ENCODE assay signal across 28 cellular contexts in the genomic region with DNA sequence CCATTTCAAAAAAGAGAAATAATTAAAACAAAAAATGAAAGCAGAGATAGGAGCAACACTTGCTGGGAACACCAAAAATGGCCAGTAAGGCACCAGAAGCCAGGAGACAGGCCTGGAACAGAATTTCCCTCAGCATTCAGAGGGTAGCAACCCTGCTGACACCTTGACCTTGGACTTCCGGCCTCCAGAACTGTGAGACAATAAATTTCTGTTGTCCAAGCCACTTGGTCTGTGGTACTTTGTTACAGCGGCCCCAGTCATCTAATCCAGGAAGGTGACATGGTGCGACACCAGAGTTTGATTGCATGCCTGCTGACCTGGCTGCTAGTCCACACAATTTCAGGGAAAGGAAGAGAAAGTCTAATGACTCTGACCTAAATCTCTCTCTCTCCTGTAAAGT.
"Had no signal": no experiment of that assay in that cellular context is flagged by ENCODE, and none has a peak within 500 bp of the region (broad histone marks: within the 10 kb centered on the region; RNA-seq: fewer than 3 reads in every experiment).

No MANE protein-coding gene starts in this region.

- H3K9me3 Mint-ChIP-seq: dendritic cell treated with granulocyte-macrophage colony-stimulating factor and Interleukin-4, amounts not matched to agents 40 ng/mL and 50 ng/mL, for 4 days; memory B cell; natural killer cell; neural crest cell; stimulated activated memory B cell treated with anti-CD40 and anti-IgM and Interleukin-4, amounts not matched to agents 10 μg/mL and 1 μg/mL and 100 μg/mL, for 72 hours; stimulated activated naive CD8-positive, alpha-beta T cell treated with anti-CD3 and anti-CD28 coated beads, Interleukin-15, Interleukin-2, amounts not matched to agents 100 ng/mL and 50 ng/mL, for 24 hours had no signal

- H3K27ac Mint-ChIP-seq: dendritic cell treated with granulocyte-macrophage colony-stimulating factor and Interleukin-4, amounts not matched to agents 40 ng/mL and 50 ng/mL, for 4 days; memory B cell; natural killer cell; stimulated activated memory B cell treated with anti-CD40 and anti-IgM and Interleukin-4, amounts not matched to agents 10 μg/mL and 1 μg/mL and 100 μg/mL, for 72 hours; stimulated activated naive CD8-positive, alpha-beta T cell treated with anti-CD3 and anti-CD28 coated beads, Interleukin-15, Interleukin-2, amounts not matched to agents 100 ng/mL and 50 ng/mL, for 24 hours had no signal

- H3K4me2 ChIP-seq: hepatocyte had no signal

- H3K9ac ChIP-seq: parathyroid adenoma had no signal

- H3K27me3 ChIP-seq: colonic mucosa, esophagus muscularis mucosa, foreskin keratinocyte, gastroesophageal sphincter, heart left ventricle, hepatocyte, right atrium auricular region, sigmoid colon, suprapubic skin, transverse colon, upper lobe of right lung, uterus had no signal

- H3K9me3 ChIP-seq: colonic mucosa, esophagus muscularis mucosa, gastroesophageal sphincter, heart left ventricle, left ventricle myocardium inferior, lower lobe of right lung, prostate gland, right atrium auricular region, sigmoid colon, suprapubic skin, transverse colon, upper lobe of right lung, uterus had no signal

- H3K4me3 Mint-ChIP-seq: dendritic cell treated with granulocyte-macrophage colony-stimulating factor and Interleukin-4, amounts not matched to agents 40 ng/mL and 50 ng/mL, for 4 days; memory B cell; natural killer cell; neural crest cell; stimulated activated memory B cell treated with anti-CD40 and anti-IgM and Interleukin-4, amounts not matched to agents 10 μg/mL and 1 μg/mL and 100 μg/mL, for 72 hours; stimulated activated naive CD8-positive, alpha-beta T cell treated with anti-CD3 and anti-CD28 coated beads, Interleukin-15, Interleukin-2, amounts not matched to agents 100 ng/mL and 50 ng/mL, for 24 hours had no signal

- DNase-seq: colonic mucosa; effector memory CD4-positive, alpha-beta T cell; foreskin keratinocyte; heart left ventricle; left cardiac atrium; left ventricle myocardium inferior; lower lobe of right lung; natural killer cell; sigmoid colon; stimulated activated CD4-positive, alpha-beta T cell treated with anti-CD3 and anti-CD28 coated beads, Interleukin-2, amount 100 ng/mL, for 24 hours; stimulated activated CD4-positive, alpha-beta T cell treated with anti-CD3 and anti-CD28 coated beads, Interleukin-4, amount 100 ng/mL, for 24 hours; transverse colon; upper lobe of right lung; uterus had no signal

- H2AFZ ChIP-seq: hepatocyte, parathyroid adenoma had no signal

- H3K27ac ChIP-seq: colonic mucosa, esophagus muscularis mucosa, foreskin keratinocyte, gastroesophageal sphincter, heart left ventricle, hepatocyte, left ventricle myocardium inferior, lower lobe of right lung, parathyroid adenoma, prostate gland, right atrium auricular region, sigmoid colon, suprapubic skin, transverse colon, upper lobe of right lung, uterus had no signal

- ATAC-seq: foreskin keratinocyte; gastroesophageal sphincter; heart left ventricle; left cardiac atrium; lower lobe of right lung; natural killer cell; stimulated activated memory B cell treated with anti-CD40 and anti-IgM and Interleukin-4, amounts not matched to agents 10 μg/mL and 1 μg/mL and 100 μg/mL, for 72 hours; upper lobe of right lung had no signal

- H3K4me1 ChIP-seq: colonic mucosa, parathyroid adenoma, prostate gland, sigmoid colon, uterus had no signal

- H3K79me2 ChIP-seq: hepatocyte, parathyroid adenoma had no signal

- H3K36me3 ChIP-seq: colonic mucosa, esophagus muscularis mucosa, gastroesophageal sphincter, heart left ventricle, left ventricle myocardium inferior, lower lobe of right lung, prostate gland, right atrium auricular region, sigmoid colon, suprapubic skin, transverse colon, upper lobe of right lung, uterus had no signal

- FAIRE-seq: endothelial cell of umbilical vein, islet of Langerhans had no signal

- H3K36me3 Mint-ChIP-seq: memory B cell; natural killer cell; stimulated activated memory B cell treated with anti-CD40 and anti-IgM and Interleukin-4, amounts not matched to agents 10 μg/mL and 1 μg/mL and 100 μg/mL, for 72 hours had no signal

- H3K4me3 ChIP-seq: colonic mucosa, esophagus muscularis mucosa, gastroesophageal sphincter, heart left ventricle, hepatocyte, left ventricle myocardium inferior, lower lobe of right lung, prostate gland, right atrium auricular region, sigmoid colon, suprapubic skin, transverse colon, upper lobe of right lung, uterus had no signal
